ENCODE assay signal across 13 cellular contexts in genomic region chr1:32960819-32961355, GRCh38. TPM values are rescaled to one million over a fixed set of nuclear protein-coding genes. Genes with fewer than 3 reads are reported as not detected.
DNase-seq lines count a peak whose midpoint lies in the region; ATAC-seq and TF ChIP-seq lines count a peak whose summit lies in the region.
"Had no signal": no experiment of that assay in that cellular context is flagged by ENCODE, and none has a peak within 500 bp of the region (broad histone marks: within the 10 kb centered on the region; RNA-seq: fewer than 3 reads in every experiment).

No MANE protein-coding gene starts in this region.

- peak overlapping the region; percentile 22; the same call in 1 of the 2 replicates for H3K9ac ChIP-seq in OCI-LY1 (ENCODE audit: low read length)

- H3K27ac ChIP-seq in OCI-LY1 (ENCODE audit: low read depth, low read length, poor library complexity, severe bottlenecking) (peak overlapping the region; percentile 57), substantia nigra (ENCODE audit: low read depth, low read length, poor library complexity, severe bottlenecking) (peak overlapping the region; percentile 35)
- H3K27ac ChIP-seq: lower lobe of right lung had no signal

- peaks cover 19% of the 10 kb centered on the region; the same call in 1 of the 2 replicates for H3K79me2 ChIP-seq in OCI-LY1 (ENCODE audit: insufficient read depth, low read length)

- H3K4me2 ChIP-seq in OCI-LY1 (ENCODE audit: low read length) = peak overlapping the region; percentile 58

- H3K36me3 ChIP-seq in OCI-LY1 (ENCODE audit: insufficient read depth, low read length) = no peaks in the 10 kb centered on the region
- H3K36me3 ChIP-seq: lower lobe of right lung had no signal

- no peaks in the 10 kb centered on the region for H3K9me2 ChIP-seq in OCI-LY1 (ENCODE audit: low read depth, low read length)

- H4K20me1 ChIP-seq in OCI-LY1 (ENCODE audit: insufficient read depth, low read length) = no peaks in the 10 kb centered on the region

- H3K36me3 Mint-ChIP-seq in activated T-cell treated with anti-CD3 and anti-CD28 coated beads, Interleukin-2, amount 50 U/mL, for 72 hours (ENCODE audit: insufficient read depth in 2 of 2) = peaks cover 17 to 27% of the 10 kb centered on the region in 2 donors
- H3K36me3 Mint-ChIP-seq in activated T-cell treated with anti-CD3 and anti-CD28 coated beads, Interleukin-2, amount 50 U/mL, for 4 hours (ENCODE audit: insufficient read depth) = no peaks in the 10 kb centered on the region

- H3F3A ChIP-seq in OCI-LY1 (ENCODE audit: insufficient read depth, low read length) = 0 out of 2 replicates have a peak, but pooled peaks cover 4% of the 10 kb centered on the region

- H3K4me1 Mint-ChIP-seq in activated T-cell treated with anti-CD3 and anti-CD28 coated beads, Interleukin-2, amount 50 U/mL, for 72 hours (ENCODE audit: low read depth) = peaks cover 60% of the 10 kb centered on the region
- peaks cover 61% of the 10 kb centered on the region for H3K4me1 Mint-ChIP-seq in activated T-cell treated with anti-CD3 and anti-CD28 coated beads, Interleukin-2, amount 50 U/mL, for 4 hours (ENCODE audit: low read depth)

- no peak for ATAC-seq in activated T-cell treated with anti-CD3 and anti-CD28 coated beads, Interleukin-2, amount 50 U/mL, for 72 hours (replicated peaks in 1 of 2)
- ATAC-seq in activated T-cell treated with anti-CD3 and anti-CD28 coated beads, Interleukin-2, amount 50 U/mL, for 4 hours = no peak
- ATAC-seq in sciatic nerve = no peak
- ATAC-seq: lower lobe of right lung had no signal

- no peaks in the 10 kb centered on the region for H3K9me3 Mint-ChIP-seq in activated T-cell treated with anti-CD3 and anti-CD28 coated beads, Interleukin-2, amount 50 U/mL, for 72 hours
- no peaks in the 10 kb centered on the region for H3K9me3 Mint-ChIP-seq in activated T-cell treated with anti-CD3 and anti-CD28 coated beads, Interleukin-2, amount 50 U/mL, for 4 hours
- H3K9me3 Mint-ChIP-seq: activated CD4-positive, alpha-beta T cell treated with anti-CD3 and anti-CD28 coated beads, Interleukin-2, amount 10 ng/mL, durations not matched to agents 7 days and 5 days; HFFc6 had no signal

- H3K4me3 Mint-ChIP-seq in activated T-cell treated with anti-CD3 and anti-CD28 coated beads, Interleukin-2, amount 50 U/mL, for 72 hours = peak overlapping the region; percentile 46 to 88
- H3K4me3 Mint-ChIP-seq in activated T-cell treated with anti-CD3 and anti-CD28 coated beads, Interleukin-2, amount 50 U/mL, for 4 hours = no peak overlapping the region
- H3K4me3 Mint-ChIP-seq: activated CD4-positive, alpha-beta T cell treated with anti-CD3 and anti-CD28 coated beads, Interleukin-2, amount 10 ng/mL, durations not matched to agents 7 days and 5 days; HFFc6 had no signal

- H3K27ac Mint-ChIP-seq in activated T-cell treated with anti-CD3 and anti-CD28 coated beads, Interleukin-2, amount 50 U/mL, for 72 hours = peak overlapping the region; percentile 40
- H3K27ac Mint-ChIP-seq: HFFc6 had no signal

- no peak overlapping the region for H2AFZ ChIP-seq in OCI-LY1 (ENCODE audit: low read length)

- no peak for DNase-seq in activated T-cell treated with anti-CD3 and anti-CD28 coated beads, Interleukin-2, amount 50 U/mL, for 72 hours
- DNase-seq in activated T-cell treated with anti-CD3 and anti-CD28 coated beads, Interleukin-2, amount 50 U/mL, for 4 hours = no peak
- DNase-seq in epithelial cell of proximal tubule (ENCODE audit: low read depth) (no peak), substantia nigra (lab: John Stamatoyannopoulos, UW) (no peak), GDM1 (lab: John Stamatoyannopoulos, UW) (no peak), NOMO-1 (lab: John Stamatoyannopoulos, UW; ENCODE audit: unreplicated experiment in 2 of 2) (no peak), sciatic nerve (ENCODE audit: low spot score) (no peak)
- DNase-seq: activated CD4-positive, alpha-beta T cell treated with anti-CD3 and anti-CD28 coated beads, Interleukin-2, amount 10 ng/mL, durations not matched to agents 7 days and 5 days; HFFc6; lower lobe of right lung; NCI-H345 had no signal

- H3K4me3 ChIP-seq in OCI-LY1 (ENCODE audit: low read depth, low read length, poor library complexity, severe bottlenecking) (peak overlapping the region; percentile 38), epithelial cell of proximal tubule (ENCODE audit: low read depth, low read length) (peak overlapping the region; percentile 18)
- H3K4me3 ChIP-seq: lower lobe of right lung had no signal

- peaks cover 73% of the 10 kb centered on the region for H3K4me1 ChIP-seq in OCI-LY1 (ENCODE audit: insufficient read depth, low read length, severe bottlenecking)

- intact Hi-C loops in sciatic nerve (cut with DNase I) = no loop called here

- no peaks in the 10 kb centered on the region for H3K27me3 Mint-ChIP-seq in activated T-cell treated with anti-CD3 and anti-CD28 coated beads, Interleukin-2, amount 50 U/mL, for 72 hours (ENCODE audit: low read depth)
- H3K27me3 Mint-ChIP-seq in activated T-cell treated with anti-CD3 and anti-CD28 coated beads, Interleukin-2, amount 50 U/mL, for 4 hours (ENCODE audit: low read depth) = no peaks in the 10 kb centered on the region
- H3K27me3 Mint-ChIP-seq: activated CD4-positive, alpha-beta T cell treated with anti-CD3 and anti-CD28 coated beads, Interleukin-2, amount 10 ng/mL, durations not matched to agents 7 days and 5 days had no signal

- H3K9me3 ChIP-seq in OCI-LY1 (ENCODE audit: low read length) = no peaks in the 10 kb centered on the region
- H3K9me3 ChIP-seq: lower lobe of right lung had no signal

- H3K27me3 ChIP-seq in OCI-LY1 (ENCODE audit: insufficient read depth, low read length) = no peaks in the 10 kb centered on the region

- TF ChIP-seq CTCF in OCI-LY1 (IDR thresholded peaks at IDR 0.05; ENCODE audit: low read length) = no peak
- TF ChIP-seq CTCF in epithelial cell of proximal tubule (conservative IDR thresholded peaks at IDR 0.05; ENCODE audit: low read depth, low read length) = no peak

RNA-seq across cellular contexts. Expression of gene RNF19B, which starts 3.7 kb away (rescaled TPM):
- total RNA-seq in activated T-cell treated with anti-CD3 and anti-CD28 coated beads, Interleukin-2, amount 50 U/mL, for 72 hours = 100 to 1,000 TPM in 1 of 2 donors, 10 to 100 TPM in 1; 99.9 to 148 TPM
- total RNA-seq in activated T-cell treated with anti-CD3 and anti-CD28 coated beads, Interleukin-2, amount 50 U/mL, for 4 hours = 10 to 100 TPM; 21.4 to 32.9 (median 23.9) TPM
- 25.8 and 33.2 TPM in 2 replicates for total RNA-seq in epithelial cell of proximal tubule
- 33.3 TPM for total RNA-seq in sciatic nerve

RNA-seq across cellular contexts. Expression of gene TMEM54, which starts 59.7 kb away (rescaled TPM):
- 1 to 10 TPM; 1.4 to 2.0 TPM for total RNA-seq in activated T-cell treated with anti-CD3 and anti-CD28 coated beads, Interleukin-2, amount 50 U/mL, for 72 hours
- total RNA-seq in activated T-cell treated with anti-CD3 and anti-CD28 coated beads, Interleukin-2, amount 50 U/mL, for 4 hours = under 1 TPM; 0.61 to 0.89 (median 0.87) TPM
- total RNA-seq in epithelial cell of proximal tubule = 119 and 131 TPM in 2 replicates
- 12.3 TPM for total RNA-seq in sciatic nerve
- total RNA-seq: activated CD4-positive, alpha-beta T cell treated with anti-CD3 and anti-CD28 coated beads, Interleukin-2, amount 10 ng/mL, durations not matched to agents 7 days and 5 days; T-helper 2 cell treated with Interferon-gamma antibody and Interleukin-4, amounts not matched to agents 100 ng/mL and 5 ng/mL, for 36 hours had no signal
